Comparison of ENCODE assay signal across 12 cellular contexts in genomic region chr4:121243476-121243875, GRCh38.
DNase-seq lines count a peak whose midpoint lies in the region; ATAC-seq and TF ChIP-seq lines count a peak whose summit lies in the region.
"Had no signal": no experiment of that assay in that cellular context is flagged by ENCODE, and none has a peak within 500 bp of the region (broad histone marks: within the 10 kb centered on the region; RNA-seq: fewer than 3 reads in every experiment).

No MANE protein-coding gene starts in this region.

- POLR2A ChIA-PET in activated CD4-positive, alpha-beta T cell treated with anti-CD3 and anti-CD28 coated beads, Interleukin-2, amount 10 ng/mL, durations not matched to agents 7 days and 5 days (lab: Charles Lee), result no interaction called here

- H3K4me2 ChIP-seq in trophoblast cell (ENCODE audit: low read length) (no peak overlapping the region), GM23338 (no peak overlapping the region)

- H3K27me3 Mint-ChIP-seq in activated CD4-positive, alpha-beta T cell treated with anti-CD3 and anti-CD28 coated beads, Interleukin-2, amount 10 ng/mL, durations not matched to agents 7 days and 5 days, result no peaks in the 10 kb centered on the region
- H3K27me3 Mint-ChIP-seq in GM23338 (ENCODE audit: insufficient read depth, low read depth, poor library complexity), result no peaks in the 10 kb centered on the region

- H3K4me1 ChIP-seq in lower lobe of right lung, result no peaks in the 10 kb centered on the region
- H3K4me1 ChIP-seq in trophoblast cell (ENCODE audit: control insufficient read depth in 1 of 2, insufficient read depth in 2 of 2, low read length in 2 of 2), result peaks cover 0 to 3% of the 10 kb centered on the region in 2 experiments
- H3K4me1 ChIP-seq in GM23338 (ENCODE audit: insufficient read depth), result no peaks in the 10 kb centered on the region

- H3K4me1 Mint-ChIP-seq in activated CD4-positive, alpha-beta T cell treated with anti-CD3 and anti-CD28 coated beads, Interleukin-2, amount 10 ng/mL, durations not matched to agents 7 days and 5 days, result peaks cover 9% of the 10 kb centered on the region
- peaks cover 4% of the 10 kb centered on the region; the same call in 2 of the 3 replicates for H3K4me1 Mint-ChIP-seq in GM23338

- H3K79me2 ChIP-seq in trophoblast cell (ENCODE audit: control insufficient read depth, insufficient read depth, low read length, poor library complexity), result no peaks in the 10 kb centered on the region
- H3K79me2 ChIP-seq in GM23338 (replicated peaks; ENCODE audit: insufficient read depth), result no peaks in the 10 kb centered on the region

- DNase-seq in activated CD4-positive, alpha-beta T cell treated with anti-CD3 and anti-CD28 coated beads, Interleukin-2, amount 10 ng/mL, durations not matched to agents 7 days and 5 days, result no peak
- DNase-seq in lower lobe of right lung (no peak), trophoblast cell (no peak), left colon (no peak), GM23338 (ENCODE audit: low spot score) (no peak), amygdala (lab: John Stamatoyannopoulos, UW) (no peak)
- DNase-seq: effector CD8-positive, alpha-beta T cell; NCI-H2029 treated with DMSO at 0.1 percent for 48 hours; ovary; Right ventricle myocardium superior had no signal

- peak overlapping the region; percentile 58 for H3K4me3 Mint-ChIP-seq in activated CD4-positive, alpha-beta T cell treated with anti-CD3 and anti-CD28 coated beads, Interleukin-2, amount 10 ng/mL, durations not matched to agents 7 days and 5 days
- H3K4me3 Mint-ChIP-seq in GM23338, result no peak overlapping the region

- no peaks in the 10 kb centered on the region for H4K20me1 ChIP-seq in GM23338 (replicated peaks; ENCODE audit: insufficient read depth)

- H2AFZ ChIP-seq in trophoblast cell (ENCODE audit: insufficient read depth, low read length, poor library complexity), result no peak overlapping the region
- no peak overlapping the region for H2AFZ ChIP-seq in GM23338

- H4K12ac ChIP-seq in trophoblast cell (ENCODE audit: low read depth, low read length), result no peak overlapping the region

- H4K8ac ChIP-seq in trophoblast cell (ENCODE audit: low read depth, low read length), result no peak overlapping the region

- H3F3A ChIP-seq in GM23338 (replicated peaks; ENCODE audit: low read depth), result no peaks in the 10 kb centered on the region

- no peak overlapping the region for H4K91ac ChIP-seq in trophoblast cell (ENCODE audit: low read depth, low read length)

- no CpG with 5 or more reads among the region's 8 CpGs for WGBS in trophoblast cell (ENCODE audit: extremely low coverage, insufficient coverage, insufficient read length)

- H3K4me3 ChIP-seq in lower lobe of right lung (peak overlapping the region; percentile 15), trophoblast cell (ENCODE audit: low read depth, low read length) (no peak overlapping the region), GM23338 (no peak overlapping the region)
- H3K4me3 ChIP-seq: ovary had no signal

- peaks cover 1% of the 10 kb centered on the region for H3K79me1 ChIP-seq in trophoblast cell (ENCODE audit: low read length)

- ATAC-seq in GM18502 (IDR thresholded peaks at IDR 0.05; ENCODE audit: poor library complexity, unreplicated experiment), result peak; percentile 70
- peak; percentile 66 for ATAC-seq in GM21717 (IDR thresholded peaks at IDR 0.05; ENCODE audit: unreplicated experiment)
- peak in 1 of 2 donors; percentile 69 for ATAC-seq in lower lobe of right lung
- ATAC-seq in left colon, result no peak
- ATAC-seq in GM23338, result no peak

- no peak overlapping the region for H3K9ac ChIP-seq in trophoblast cell (ENCODE audit: low read length)

- no peak overlapping the region for H2AK5ac ChIP-seq in trophoblast cell (ENCODE audit: low read length)

- H3K36me3 Mint-ChIP-seq in activated CD4-positive, alpha-beta T cell treated with anti-CD3 and anti-CD28 coated beads, Interleukin-2, amount 10 ng/mL, durations not matched to agents 7 days and 5 days (ENCODE audit: low read depth), result no peaks in the 10 kb centered on the region
- H3K36me3 Mint-ChIP-seq in GM23338 (ENCODE audit: low read depth), result no peaks in the 10 kb centered on the region

- no peaks in the 10 kb centered on the region for H3K9me3 Mint-ChIP-seq in activated CD4-positive, alpha-beta T cell treated with anti-CD3 and anti-CD28 coated beads, Interleukin-2, amount 10 ng/mL, durations not matched to agents 7 days and 5 days
- H3K9me3 Mint-ChIP-seq in GM23338, result peaks cover 2% of the 10 kb centered on the region; the same call in 1 of the 3 replicates

- H3K36me3 ChIP-seq in lower lobe of right lung (no peaks in the 10 kb centered on the region), trophoblast cell (ENCODE audit: control insufficient read depth in 1 of 2, insufficient read depth in 2 of 2, low read length in 2 of 2) (no peaks in the 10 kb centered on the region), GM23338 (ENCODE audit: insufficient read depth) (no peaks in the 10 kb centered on the region)
- H3K36me3 ChIP-seq: ovary had no signal

- H2BK12ac ChIP-seq in trophoblast cell (ENCODE audit: low read length), result no peak overlapping the region

- H3K23ac ChIP-seq in trophoblast cell (ENCODE audit: low read length), result no peak overlapping the region

- no peak overlapping the region for H3K27ac Mint-ChIP-seq in activated CD4-positive, alpha-beta T cell treated with anti-CD3 and anti-CD28 coated beads, Interleukin-2, amount 10 ng/mL, durations not matched to agents 7 days and 5 days
- no peak overlapping the region for H3K27ac Mint-ChIP-seq in GM23338

- H3K18ac ChIP-seq in trophoblast cell (ENCODE audit: low read length), result no peak overlapping the region

- H3K27ac ChIP-seq in lower lobe of right lung, result no peak overlapping the region
- H3K27ac ChIP-seq in trophoblast cell (ENCODE audit: low read depth, low read length), result no peak overlapping the region
- H3K27ac ChIP-seq in GM23338 (ENCODE audit: low read depth), result no peak overlapping the region
- H3K27ac ChIP-seq: ovary had no signal

- H3K9me3 ChIP-seq in lower lobe of right lung, result no peaks in the 10 kb centered on the region
- no peaks in the 10 kb centered on the region for H3K9me3 ChIP-seq in trophoblast cell (ENCODE audit: insufficient read depth, low read depth, low read length)
- H3K9me3 ChIP-seq: ovary had no signal

- H3K14ac ChIP-seq in trophoblast cell (ENCODE audit: low read length), result no peak overlapping the region

- H3K27me3 ChIP-seq in lower lobe of right lung (ENCODE audit: low read depth), result no peaks in the 10 kb centered on the region
- no peaks in the 10 kb centered on the region for H3K27me3 ChIP-seq in trophoblast cell (ENCODE audit: insufficient read depth, low read length)
- no peaks in the 10 kb centered on the region for H3K27me3 ChIP-seq in GM23338 (ENCODE audit: insufficient read depth)
- H3K27me3 ChIP-seq: ovary had no signal

- intact Hi-C loops in lower lobe of right lung (cut with DNase I), result no loop called here
- intact Hi-C loops in left colon (cut with DNase I, micrococcal nuclease), result no loop called here

- H3K9me2 ChIP-seq in GM23338 (ENCODE audit: insufficient read depth), result 0 out of 2 replicates have a peak, but pooled peaks cover 9% of the 10 kb centered on the region

- H2BK120ac ChIP-seq in trophoblast cell (ENCODE audit: insufficient read depth, low read length, poor library complexity), result no peak overlapping the region

- CTCF ChIA-PET in activated CD4-positive, alpha-beta T cell treated with anti-CD3 and anti-CD28 coated beads, Interleukin-2, amount 10 ng/mL, durations not matched to agents 7 days and 5 days (lab: Charles Lee), result interaction anchor here (0.5 to 2.3 kb wide), 4 partner anchors 9 to 119 kb away, joined by 3 to 11 read pairs (median 7); no protein-coding TSS in a partner anchor

- no peak overlapping the region for H3K4ac ChIP-seq in trophoblast cell (ENCODE audit: low read depth, low read length)

- no peak overlapping the region for H2BK5ac ChIP-seq in trophoblast cell (ENCODE audit: low read depth, low read length, poor library complexity)

- TF ChIP-seq CTCF in lower lobe of right lung (IDR thresholded peaks at IDR 0.05) (no peak), GM23338 (conservative IDR thresholded peaks at IDR 0.05; ENCODE audit: low read depth in 2 of 2) (no peak)

TF ChIP-seq in GM23338, 12 proteins besides CTCF, POLR2A, EP300 and RAD21 (continues in another document):
- TF ChIP-seq JUNB (IDR thresholded peaks at IDR 0.05; ENCODE audit: unreplicated experiment), result no peak

Comparison
In these comparisons a context has a peak if more than half of its experiments do, and no peak if none do; other contexts are left out.
1. ATAC-seq: peak in GM18502 (single experiment) and GM21717 (single experiment); none in left colon (single experiment) and GM23338 (single experiment).